ENCODE assay signal across 23 cellular contexts in genomic region chr1:63032171-63032570, GRCh38.
A peak's percentile ranks its signal among the peaks of the same experiment; 100 is the strongest.
DNase-seq lines count a peak whose midpoint lies in the region; ATAC-seq, FAIRE-seq and TF ChIP-seq lines count a peak whose summit lies in the region.
"Had no signal": no experiment of that assay in that cellular context is flagged by ENCODE, and none has a peak within 500 bp of the region (broad histone marks: within the 10 kb centered on the region; RNA-seq: fewer than 3 reads in every experiment).

No MANE protein-coding gene starts in this region.

- FAIRE-seq in H1 (lab: Jason Lieb, UNC): no peak
- FAIRE-seq: A549, D721Med, G401.6, GM12891, GM19239 had no signal

- WGBS in H1 (ENCODE audit: extremely low coverage in 1 of 2, insufficient coverage in 1 of 2, insufficient read length in 1 of 2, insufficient replicate concordance in 2 of 2, low coverage in 1 of 2, low lambda C conversion rate in 2 of 2, missing lambda C conversion rate in 1 of 2), 2 experiments: 84% methylated on average over 4 of the region's 4 CpGs; no CpG with 5 or more reads in 1 of the 2 experiments
- no CpG with 5 or more reads among the region's 4 CpGs for WGBS in trophoblast cell (ENCODE audit: extremely low coverage, insufficient coverage, insufficient read length)

- no peak overlapping the region for H2BK15ac ChIP-seq in H1 (ENCODE audit: low read length)

- no peaks in the 10 kb centered on the region for H3K79me1 ChIP-seq in H1 (ENCODE audit: low read depth, low read length)
- H3K79me1 ChIP-seq in trophoblast cell (ENCODE audit: low read length): peaks cover 2% of the 10 kb centered on the region

- H3K23ac ChIP-seq in H1 (ENCODE audit: insufficient read length) (no peak overlapping the region), trophoblast cell (ENCODE audit: low read length) (no peak overlapping the region)

- H2AK5ac ChIP-seq in H1 (ENCODE audit: low read depth, low read length) (no peak overlapping the region), trophoblast cell (ENCODE audit: low read length) (no peak overlapping the region)

- H2BK12ac ChIP-seq in H1 (ENCODE audit: low read depth, low read length) (no peak overlapping the region; the same call in 1 of the 2 replicates), trophoblast cell (ENCODE audit: low read length) (peak overlapping the region; percentile 37)

- no peaks in the 10 kb centered on the region for H4K20me1 ChIP-seq in GM23338 (replicated peaks; ENCODE audit: insufficient read depth)
- no peaks in the 10 kb centered on the region for H4K20me1 ChIP-seq in H1 (replicated peaks in 1 of 2; ENCODE audit: control insufficient read depth in 1 of 2, insufficient read depth in 2 of 2, low read length in 2 of 2)
- no peaks in the 10 kb centered on the region for H4K20me1 ChIP-seq in neural progenitor cell (ENCODE audit: low read depth)
- H4K20me1 ChIP-seq: BLaER1 treated with 17β-estradiol and CSF1 and Interleukin-3, amounts not matched to agents 10 nM and 100 nM had no signal

- no peaks in the 10 kb centered on the region for H3K79me2 ChIP-seq in GM23338 (replicated peaks; ENCODE audit: insufficient read depth)
- no peaks in the 10 kb centered on the region for H3K79me2 ChIP-seq in H1 (ENCODE audit: control insufficient read depth in 1 of 2, insufficient read depth in 2 of 2, low read length in 2 of 2)
- H3K79me2 ChIP-seq in neural progenitor cell (ENCODE audit: low read depth): no peaks in the 10 kb centered on the region
- no peaks in the 10 kb centered on the region for H3K79me2 ChIP-seq in trophoblast cell (ENCODE audit: control insufficient read depth, insufficient read depth, low read length, poor library complexity)

- H3K36me3 ChIP-seq in GM23338 (ENCODE audit: insufficient read depth) (no peaks in the 10 kb centered on the region), H1 (ENCODE audit: control insufficient read depth in 2 of 4, insufficient read depth in 4 of 4, low read length in 3 of 4) (no peaks in the 10 kb centered on the region), neural progenitor cell (no peaks in the 10 kb centered on the region), trophoblast cell (ENCODE audit: control insufficient read depth in 1 of 2, insufficient read depth in 2 of 2, low read length in 2 of 2) (no peaks in the 10 kb centered on the region)
- H3K36me3 ChIP-seq: BLaER1 treated with 17β-estradiol and CSF1 and Interleukin-3, amounts not matched to agents 10 nM and 100 nM had no signal

- TF ChIP-seq CTCF in GM23338 (conservative IDR thresholded peaks at IDR 0.05; ENCODE audit: low read depth in 2 of 2) (no peak), H1 (IDR thresholded peaks at IDR 0.05; ENCODE audit: control extremely low read depth in 1 of 3, insufficient read depth in 1 of 3, low read depth in 1 of 3, low read length in 3 of 3) (no peak), neural progenitor cell (IDR thresholded peaks at IDR 0.05) (no peak), type B pancreatic cell (conservative IDR thresholded peaks at IDR 0.05) (no peak)

- H3K27me3 Mint-ChIP-seq in GM23338 (ENCODE audit: insufficient read depth, low read depth, poor library complexity): peaks cover 3% of the 10 kb centered on the region
- H3K27me3 Mint-ChIP-seq in neural progenitor cell (ENCODE audit: insufficient read depth, low read depth): peaks cover 12% of the 10 kb centered on the region
- peaks cover 14% of the 10 kb centered on the region for H3K27me3 Mint-ChIP-seq in type B pancreatic cell

- no peak for TF ChIP-seq RAD21 in H1 (IDR thresholded peaks at IDR 0.05 in 1 of 2, conservative IDR thresholded peaks at IDR 0.05 in 1 of 2; ENCODE audit: low read depth in 2 of 2, low read length in 2 of 2)

- H3K9ac ChIP-seq in H1 (replicated peaks in 1 of 4; ENCODE audit: extremely low read depth in 1 of 4, low read depth in 3 of 4, low read length in 3 of 4) (no peak overlapping the region), neural progenitor cell (no peak overlapping the region), trophoblast cell (ENCODE audit: low read length) (no peak overlapping the region)
- H3K9ac ChIP-seq: BLaER1 treated with 17β-estradiol and CSF1 and Interleukin-3, amounts not matched to agents 10 nM and 100 nM had no signal

- no peak for TF ChIP-seq POLR2A in H1 (IDR thresholded peaks at IDR 0.05; ENCODE audit: control extremely low read depth in 1 of 2, low read depth in 2 of 2, low read length in 2 of 2)

- no peak overlapping the region for H4K8ac ChIP-seq in H1 (ENCODE audit: extremely low read depth, insufficient read depth, low read length)
- H4K8ac ChIP-seq in trophoblast cell (ENCODE audit: low read depth, low read length): no peak overlapping the region

- H3K56ac ChIP-seq in H1 (replicated peaks; ENCODE audit: insufficient read length, low read depth, low read length): no peak overlapping the region

- H2BK120ac ChIP-seq in H1 (replicated peaks; ENCODE audit: low read depth, low read length): peak overlapping the region; percentile 31
- H2BK120ac ChIP-seq in trophoblast cell (ENCODE audit: insufficient read depth, low read length, poor library complexity): peak overlapping the region; percentile 2

- H3K14ac ChIP-seq in H1 (ENCODE audit: insufficient read length) (no peak overlapping the region), trophoblast cell (ENCODE audit: low read length) (no peak overlapping the region)

- H3K4me1 ChIP-seq in GM23338 (ENCODE audit: insufficient read depth) (no peaks in the 10 kb centered on the region), H1 (replicated peaks in 1 of 4; ENCODE audit: control insufficient read depth in 3 of 4, insufficient read depth in 4 of 4, low read length in 3 of 4) (no peaks in the 10 kb centered on the region), neural progenitor cell (peaks cover 4% of the 10 kb centered on the region), trophoblast cell (ENCODE audit: control insufficient read depth in 1 of 2, insufficient read depth in 2 of 2, low read length in 2 of 2) (peaks cover 0 to 2% of the 10 kb centered on the region in 2 experiments)
- H3K4me1 ChIP-seq: A549; BLaER1 treated with 17β-estradiol and CSF1 and Interleukin-3, amounts not matched to agents 10 nM and 100 nM; Caco-2 had no signal

- no peak overlapping the region for H4K5ac ChIP-seq in H1 (ENCODE audit: insufficient read length, low read depth, low read length)

- H4K12ac ChIP-seq in trophoblast cell (ENCODE audit: low read depth, low read length): no peak overlapping the region

- H3K9me3 Mint-ChIP-seq in GM23338: peaks cover 9% of the 10 kb centered on the region; the same call in 1 of the 3 replicates
- H3K9me3 Mint-ChIP-seq in neural progenitor cell: peaks cover 4% of the 10 kb centered on the region
- H3K9me3 Mint-ChIP-seq in type B pancreatic cell: peaks cover 8% of the 10 kb centered on the region

- H3K27ac Mint-ChIP-seq in GM23338 (no peak overlapping the region), neural progenitor cell (no peak overlapping the region), type B pancreatic cell (no peak overlapping the region)
- H3K27ac Mint-ChIP-seq: B cell; CD4-positive, alpha-beta T cell; CD8-positive, alpha-beta T cell had no signal

- H3K27ac ChIP-seq in GM23338 (ENCODE audit: low read depth) (no peak overlapping the region), H1 (ENCODE audit: low read depth, low read length) (no peak overlapping the region), neural progenitor cell (no peak overlapping the region), trophoblast cell (ENCODE audit: low read depth, low read length) (no peak overlapping the region)
- H3K27ac ChIP-seq: 22Rv1; A549; BLaER1 treated with 17β-estradiol and CSF1 and Interleukin-3, amounts not matched to agents 10 nM and 100 nM; C4-2B had no signal

- no peak overlapping the region for H2BK20ac ChIP-seq in H1 (ENCODE audit: low read length)

- H3K4me3 ChIP-seq in GM23338 (no peak overlapping the region), H1 (ENCODE audit: extremely low read depth in 1 of 4, insufficient read depth in 2 of 4, low read depth in 3 of 4, low read length in 4 of 4) (no peak overlapping the region), neural progenitor cell (no peak overlapping the region), trophoblast cell (ENCODE audit: low read depth, low read length) (no peak overlapping the region)
- H3K4me3 ChIP-seq: A549; BLaER1 treated with 17β-estradiol and CSF1 and Interleukin-3, amounts not matched to agents 10 nM and 100 nM had no signal

- H3K27me3 ChIP-seq in GM23338 (ENCODE audit: insufficient read depth) (no peaks in the 10 kb centered on the region), H1 (replicated peaks in 1 of 4; ENCODE audit: control insufficient read depth in 3 of 4, extremely low read depth in 1 of 4, insufficient read depth in 3 of 4, low read length in 3 of 4) (no peaks in the 10 kb centered on the region), neural progenitor cell (no peaks in the 10 kb centered on the region), trophoblast cell (ENCODE audit: insufficient read depth, low read length) (no peaks in the 10 kb centered on the region)
- H3K27me3 ChIP-seq: BLaER1 treated with 17β-estradiol and CSF1 and Interleukin-3, amounts not matched to agents 10 nM and 100 nM had no signal

- no peak for TF ChIP-seq EP300 in H1 (IDR thresholded peaks at IDR 0.05; ENCODE audit: borderline replicate concordance in 1 of 2, low read depth in 2 of 2, low read length in 2 of 2)

- no peaks in the 10 kb centered on the region for H3K23me2 ChIP-seq in H1 (ENCODE audit: low read depth, low read length)

- H3F3A ChIP-seq in GM23338 (replicated peaks; ENCODE audit: low read depth): no peaks in the 10 kb centered on the region
- H3F3A ChIP-seq in neural progenitor cell (ENCODE audit: low read depth): no peaks in the 10 kb centered on the region

- H3K4me1 Mint-ChIP-seq in GM23338 (no peaks in the 10 kb centered on the region), neural progenitor cell (peaks cover 6% of the 10 kb centered on the region), type B pancreatic cell (ENCODE audit: unreplicated experiment) (peaks cover 4% of the 10 kb centered on the region)
- H3K4me1 Mint-ChIP-seq: B cell had no signal

- H4K91ac ChIP-seq in H1 (replicated peaks; ENCODE audit: insufficient read length, low read length): no peak overlapping the region
- peak overlapping the region; percentile 2 for H4K91ac ChIP-seq in trophoblast cell (ENCODE audit: low read depth, low read length)

- H3K18ac ChIP-seq in H1 (ENCODE audit: extremely low read depth, low read length) (no peak overlapping the region), trophoblast cell (ENCODE audit: low read length) (no peak overlapping the region)

- POLR2A ChIA-PET in H1 (lab: Charles Lee; ENCODE audit: partially characterized antibody): no interaction called here

- H3K4ac ChIP-seq in H1 (replicated peaks; ENCODE audit: insufficient read length, low read depth, low read length): no peak overlapping the region
- no peak overlapping the region for H3K4ac ChIP-seq in trophoblast cell (ENCODE audit: low read depth, low read length)

- H3K36me3 Mint-ChIP-seq in GM23338 (ENCODE audit: low read depth): peaks cover 4% of the 10 kb centered on the region; the same call in 1 of the 3 replicates
- no peaks in the 10 kb centered on the region for H3K36me3 Mint-ChIP-seq in neural progenitor cell
- no peaks in the 10 kb centered on the region for H3K36me3 Mint-ChIP-seq in type B pancreatic cell
- H3K36me3 Mint-ChIP-seq: CD8-positive, alpha-beta T cell had no signal

- no peak overlapping the region for H2BK5ac ChIP-seq in H1 (ENCODE audit: low read depth, low read length)
- no peak overlapping the region for H2BK5ac ChIP-seq in trophoblast cell (ENCODE audit: low read depth, low read length, poor library complexity)

- DNase-seq in GM23338 (ENCODE audit: low spot score) (no peak), H1 (ENCODE audit: low read depth in 1 of 2, low spot score in 2 of 2) (no peak), neural progenitor cell (ENCODE audit: low spot score) (no peak), trophoblast cell (peak; percentile 67 to 73), type B pancreatic cell (ENCODE audit: extremely low spot score, unreplicated experiment) (no peak), NCI-H2171 (lab: John Stamatoyannopoulos, UW) (no peak), left cardiac atrium (no peak)
- DNase-seq: AML-193; Caco-2; Calu3; CD4-positive, alpha-beta T cell; CD8-positive, alpha-beta T cell; DMS79 treated with DMSO at 0.1 percent for 48 hours; GF-D8 had no signal

- no peak for ATAC-seq in GM23338
- ATAC-seq in left cardiac atrium: no peak
- ATAC-seq: A549; CD8-positive, alpha-beta T cell had no signal

- intact Hi-C loops in left cardiac atrium (cut with DNase I): no loop called here

- H2AFZ ChIP-seq in GM23338 (peak overlapping the region; percentile 90), H1 (ENCODE audit: low read length) (no peak overlapping the region), neural progenitor cell (replicated peaks) (peak overlapping the region; percentile 60), trophoblast cell (ENCODE audit: insufficient read depth, low read length, poor library complexity) (no peak overlapping the region)

- H3K4me2 ChIP-seq in GM23338: no peak overlapping the region
- no peak overlapping the region for H3K4me2 ChIP-seq in H1 (ENCODE audit: insufficient read depth in 1 of 2, low read depth in 2 of 2, low read length in 2 of 2)
- no peak overlapping the region for H3K4me2 ChIP-seq in neural progenitor cell
- H3K4me2 ChIP-seq in trophoblast cell (ENCODE audit: low read length): no peak overlapping the region
- H3K4me2 ChIP-seq: A549; BLaER1 treated with 17β-estradiol and CSF1 and Interleukin-3, amounts not matched to agents 10 nM and 100 nM had no signal

- H3K4me3 Mint-ChIP-seq in GM23338 (no peak overlapping the region), neural progenitor cell (no peak overlapping the region), type B pancreatic cell (no peak overlapping the region)
- H3K4me3 Mint-ChIP-seq: B cell; CD4-positive, alpha-beta T cell; CD8-positive, alpha-beta T cell had no signal

- CTCF ChIA-PET in H1 (lab: Charles Lee; ENCODE audit: partially characterized antibody): interaction anchor here (1.3 to 2.5 kb wide), 3 partner anchors 15 to 117 kb away, joined by 4 to 13 read pairs (median 4); no protein-coding TSS in a partner anchor

- 0 out of 2 replicates have a peak, but pooled peaks cover 3% of the 10 kb centered on the region for H3K9me2 ChIP-seq in GM23338 (ENCODE audit: insufficient read depth)

- H3K9me3 ChIP-seq in H1 (ENCODE audit: insufficient read depth in 2 of 2, low read depth in 1 of 2, low read length in 1 of 2) (0 out of 4 replicates have a peak, but pooled peaks cover 0 to 3% of the 10 kb centered on the region in 2 experiments), neural progenitor cell (ENCODE audit: low read depth) (no peaks in the 10 kb centered on the region), trophoblast cell (ENCODE audit: insufficient read depth, low read depth, low read length) (peaks cover 5% of the 10 kb centered on the region)
- H3K9me3 ChIP-seq: A549, Caco-2 had no signal

Comparison
In these comparisons a context has a peak if more than half of its experiments do, and no peak if none do; other contexts are left out.
1. DNase-seq: peak in trophoblast cell (2 of 2); none in GM23338 (single experiment), H1 (0 of 2), neural progenitor cell (single experiment), type B pancreatic cell (single experiment), NCI-H2171 (single experiment) and left cardiac atrium (single experiment).
2. H2AFZ ChIP-seq: peak in GM23338 (single experiment) and neural progenitor cell (single experiment); none in H1 (single experiment) and trophoblast cell (single experiment).